In the genomic region with DNA sequence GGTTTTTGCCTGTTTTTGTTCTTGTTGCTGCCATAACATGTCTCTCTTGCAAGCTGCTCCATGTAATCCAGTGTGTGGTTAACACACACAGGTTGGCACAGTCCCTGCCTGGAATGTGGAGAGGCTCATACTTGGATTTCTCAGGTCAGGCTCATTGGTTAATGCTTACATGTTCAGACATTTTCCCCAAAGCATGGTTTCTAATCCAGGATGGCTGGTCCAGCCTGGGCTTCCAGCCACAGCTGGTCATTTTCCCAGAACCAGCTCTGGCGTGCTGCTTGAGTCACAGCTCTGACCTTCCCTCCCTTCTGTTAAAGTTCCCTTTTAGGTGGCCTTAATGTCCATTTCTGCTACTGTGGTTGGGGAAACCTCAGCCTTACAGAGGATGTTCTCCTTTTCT, we compare ENCODE assay signal across 13 cellular contexts.
DNase-seq lines count a peak whose midpoint lies in the region; ATAC-seq and TF ChIP-seq lines count a peak whose summit lies in the region.
"Had no signal": no experiment of that assay in that cellular context is flagged by ENCODE, and none has a peak within 500 bp of the region (broad histone marks: within the 10 kb centered on the region; RNA-seq: fewer than 3 reads in every experiment).

No MANE protein-coding gene starts in this region.

- H3K4me3 ChIP-seq in astrocyte of the cerebellum (ENCODE audit: low read depth, low read length), result no peak overlapping the region
- H3K4me3 ChIP-seq: ovary had no signal

- ATAC-seq in sciatic nerve (peak; percentile 91), GM19023 (IDR thresholded peaks at IDR 0.05; ENCODE audit: unreplicated experiment) (no peak), HG02759 (IDR thresholded peaks at IDR 0.05; ENCODE audit: unreplicated experiment) (no peak)

- TF ChIP-seq CTCF in astrocyte of the cerebellum (IDR thresholded peaks at IDR 0.05; ENCODE audit: low read depth, low read length, missing control alignments), result no peak

- intact Hi-C loops in sciatic nerve (cut with DNase I), result no loop called here

- in situ Hi-C loops in astrocyte of the cerebellum (cut with HindIII; ENCODE audit: low sequenced_read_pairs), result no loop called here

- DNase-seq in MV-4-11 (lab: John Stamatoyannopoulos, UW) (peak; percentile 77), astrocyte of the cerebellum (ENCODE audit: low read depth) (peak; percentile 23), globus pallidus (ENCODE audit: low spot score) (peak; percentile 26), sciatic nerve (ENCODE audit: low spot score) (peak; percentile 60), epidermal melanocyte (ENCODE audit: insufficient read length, low spot score) (no peak), DMS153 treated with DMSO at 0.1 percent for 48 hours (lab: John Stamatoyannopoulos, UW; ENCODE audit: unreplicated experiment) (no peak)
- DNase-seq: DMS79 treated with DMSO at 0.1 percent for 48 hours; ovary; stimulated activated CD4-positive, alpha-beta T cell treated with anti-CD3 and anti-CD28 coated beads, Interleukin-15, amount 100 ng/mL, for 24 hours; trophoblast cell; WERI-Rb-1 had no signal

Comparison
In these comparisons a context has a peak if more than half of its experiments do, and no peak if none do; other contexts are left out.
1. DNase-seq: peak in MV-4-11 (single experiment), astrocyte of the cerebellum (single experiment), globus pallidus (single experiment) and sciatic nerve (single experiment); none in epidermal melanocyte (single experiment) and DMS153 treated with DMSO at 0.1 percent for 48 hours (single experiment).